1 cellular context compared by ENCODE assay signal in the genomic region with DNA sequence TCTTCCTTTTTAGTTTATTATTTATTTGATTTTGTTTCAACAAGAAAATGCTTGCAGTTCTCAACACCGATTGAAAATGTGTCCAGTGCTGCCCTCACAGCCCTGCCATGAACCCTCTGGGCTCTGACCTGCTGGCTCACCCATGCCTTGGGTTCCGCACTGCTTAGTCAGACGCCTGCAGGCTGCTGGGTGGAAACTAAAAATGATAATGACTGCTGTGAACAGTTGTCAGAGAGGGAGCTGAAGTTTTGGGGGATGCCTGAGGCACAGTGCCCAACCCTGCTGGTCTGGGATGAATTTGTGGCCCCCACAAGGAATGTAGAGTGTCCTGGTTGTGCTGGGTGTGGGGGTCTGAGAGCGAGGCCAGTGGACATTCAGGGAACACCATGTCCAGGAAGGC.
TF ChIP-seq lines count a peak whose summit lies in the region.

No MANE protein-coding gene starts in this region.

TF ChIP-seq in HepG2, 621 proteins besides CTCF, POLR2A, EP300 and RAD21:
- TF ChIP-seq BORCS8-MEF2B (CRISPR knock-in tag; IDR thresholded peaks at IDR 0.05) (no peak), ZBTB42 (CRISPR knock-in tag; IDR thresholded peaks at IDR 0.05) (no peak), NR2F6 (IDR thresholded peaks at IDR 0.05) (no peak), NR2F6 (CRISPR knock-in tag; IDR thresholded peaks at IDR 0.05) (no peak)
